24 cellular contexts compared by ENCODE assay signal in genomic region chr6:145891126-145891525, GRCh38.
A peak's percentile ranks its signal among the peaks of the same experiment; 100 is the strongest.
DNase-seq lines count a peak whose midpoint lies in the region; ATAC-seq and TF ChIP-seq lines count a peak whose summit lies in the region.
"Had no signal": no experiment of that assay in that cellular context is flagged by ENCODE, and none has a peak within 500 bp of the region (broad histone marks: within the 10 kb centered on the region; RNA-seq: fewer than 3 reads in every experiment).

No MANE protein-coding gene starts in this region.

- H3K36me3 ChIP-seq in adipocyte (ENCODE audit: control insufficient read depth, insufficient read depth, low read length, severe bottlenecking): peaks cover 62% of the 10 kb centered on the region

- TF ChIP-seq CTCF in fibroblast of pulmonary artery (IDR thresholded peaks at IDR 0.05; ENCODE audit: low read length, missing control alignments): no peak

- ATAC-seq in HG03378 (IDR thresholded peaks at IDR 0.05; ENCODE audit: unreplicated experiment) (no peak), HG02870 (IDR thresholded peaks at IDR 0.05; ENCODE audit: unreplicated experiment) (no peak)
- ATAC-seq: K562, right cardiac atrium had no signal

- no peak overlapping the region for H3K4me3 ChIP-seq in adipocyte (ENCODE audit: low read length)
- H3K4me3 ChIP-seq in fibroblast of pulmonary artery (replicated peaks; ENCODE audit: low read depth, low read length): no peak overlapping the region
- H3K4me3 ChIP-seq: ascending aorta, K562, stomach had no signal

- H3K9me3 ChIP-seq in adipocyte (ENCODE audit: control insufficient read depth, low read length): no peaks in the 10 kb centered on the region
- H3K9me3 ChIP-seq: ascending aorta, stomach had no signal

- H3K4me1 ChIP-seq in adipocyte (ENCODE audit: control insufficient read depth, insufficient read depth, low read length): peaks cover 25% of the 10 kb centered on the region
- H3K4me1 ChIP-seq: ascending aorta had no signal

- H3K9ac ChIP-seq in adipocyte (ENCODE audit: low read length): peak overlapping the region; percentile 18

- H3K27me3 ChIP-seq in adipocyte (replicated peaks; ENCODE audit: control insufficient read depth, insufficient read depth, low read length): no peaks in the 10 kb centered on the region
- H3K27me3 ChIP-seq: ascending aorta, stomach had no signal

- peak; percentile 49 for DNase-seq in ELR (ENCODE audit: low read depth)
- peak; percentile 71 for DNase-seq in adipocyte (ENCODE audit: low read depth)
- peak; percentile 90 for DNase-seq in fibroblast of pulmonary artery (ENCODE audit: low read depth)
- peak; percentile 53 for DNase-seq in stromal cell of bone marrow (ENCODE audit: low read depth)
- no peak for DNase-seq in activated naive CD4-positive, alpha-beta T cell treated with Interleukin-2 at 50 U/mL for 16 hours
- DNase-seq: activated CD4-positive, alpha-beta T cell treated with anti-CD3 and anti-CD28 coated beads, Interleukin-2, amount 50 U/mL, for 48 hours; activated naive CD4-positive, alpha-beta T cell treated with anti-CD3 and anti-CD28 coated beads for 36 hours; activated T-cell treated with anti-CD3 and anti-CD28 coated beads for 4 hours; C1 segment of cervical spinal cord; cortex of kidney; DMS 273 treated with DMSO at 0.1 percent for 48 hours; NCI-H1092 treated with DMSO at 0.1 percent for 48 hours; NCI-H2081 treated with DMSO at 0.1 percent for 48 hours; NCI-H524; occipital lobe; right cardiac atrium; Right ventricle myocardium superior; stomach; T-helper 1 cell; WERI-Rb-1 had no signal
